Comparison of ENCODE assay signal across 8 cellular contexts in the genomic region with DNA sequence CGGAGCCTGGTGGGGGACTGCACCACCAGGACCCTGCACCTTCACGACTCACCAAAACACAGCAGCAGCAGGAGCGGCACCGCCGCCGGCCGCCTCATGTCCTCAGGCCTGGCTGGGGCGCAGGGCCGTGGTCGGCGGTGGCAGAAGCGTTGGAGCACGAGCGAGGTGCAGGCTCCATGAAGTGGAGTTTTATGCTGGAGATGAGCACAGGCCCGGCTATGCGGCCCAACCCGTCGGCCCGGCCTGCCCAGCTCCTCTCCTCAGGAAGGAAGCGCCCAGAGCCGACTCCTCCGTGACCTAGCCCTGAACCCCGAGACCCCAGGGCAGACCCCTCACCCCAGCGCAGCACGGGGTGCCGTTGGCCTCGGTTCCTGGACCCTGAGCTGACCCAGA.
A peak's percentile ranks its signal among the peaks of the same experiment; 100 is the strongest.
DNase-seq lines count a peak whose midpoint lies in the region; ATAC-seq and TF ChIP-seq lines count a peak whose summit lies in the region.

A gene (minus strand): TSS at position 162 of the 393 bp plus-strand sequence. CDS start 64 bp downstream, at position 98.

- no peaks in the 10 kb centered on the region for H4K20me1 ChIP-seq in SU-DHL-6 (ENCODE audit: low read depth, low read length)

- no peaks in the 10 kb centered on the region for H3K9me2 ChIP-seq in SU-DHL-6 (replicated peaks; ENCODE audit: insufficient read depth, low read length)

- H3K36me3 ChIP-seq in SU-DHL-6 (ENCODE audit: low read length), result no peaks in the 10 kb centered on the region

- no peaks in the 10 kb centered on the region for H3K27me3 ChIP-seq in SU-DHL-6 (ENCODE audit: low read length)

- H3K4me3 ChIP-seq in GM08714 (ENCODE audit: low read length), result peak within 1 kb of the TSS; percentile 67; the same call in 1 of the 2 replicates
- peak within 1 kb of the TSS; percentile 57 for H3K4me3 ChIP-seq in SU-DHL-6 (ENCODE audit: insufficient read depth, low read length, poor library complexity, severe bottlenecking)
- peak within 1 kb of the TSS; percentile 56 for H3K4me3 ChIP-seq in fibroblast of pulmonary artery (replicated peaks; ENCODE audit: low read depth, low read length)
- peak within 1 kb of the TSS; percentile 51 for H3K4me3 ChIP-seq in retinal pigment epithelial cell (ENCODE audit: low read length)

- H2AFZ ChIP-seq in SU-DHL-6 (ENCODE audit: low read depth, low read length, severe bottlenecking), result peak within 1 kb of the TSS; percentile 81

- H3K4me2 ChIP-seq in SU-DHL-6 (ENCODE audit: low read depth, low read length, poor library complexity, severe bottlenecking), result peak within 1 kb of the TSS; percentile 84

- H3K27ac ChIP-seq in SU-DHL-6 (ENCODE audit: low read depth, low read length), result no peak within 1 kb of the TSS

- ATAC-seq in GM21526 (IDR thresholded peaks at IDR 0.05; ENCODE audit: low FRiP score, unreplicated experiment) (no peak), HG03460 (IDR thresholded peaks at IDR 0.05; ENCODE audit: unreplicated experiment) (no peak), HG02759 (IDR thresholded peaks at IDR 0.05; ENCODE audit: unreplicated experiment) (no peak), GM19397 (IDR thresholded peaks at IDR 0.05; ENCODE audit: unreplicated experiment) (no peak)

- H3K9ac ChIP-seq in SU-DHL-6 (ENCODE audit: low read length), result peak within 1 kb of the TSS; percentile 63

- TF ChIP-seq CTCF in SU-DHL-6 (IDR thresholded peaks at IDR 0.05; ENCODE audit: insufficient read depth, low read length, poor library complexity, severe bottlenecking) (no peak), fibroblast of pulmonary artery (IDR thresholded peaks at IDR 0.05; ENCODE audit: low read length, missing control alignments) (no peak), retinal pigment epithelial cell (conservative IDR thresholded peaks at IDR 0.05; ENCODE audit: low read depth, low read length) (no peak)

- no peaks in the 10 kb centered on the region for H3K9me3 ChIP-seq in SU-DHL-6 (ENCODE audit: insufficient read depth, low read length)

- no peak for DNase-seq in fibroblast of pulmonary artery (ENCODE audit: low read depth)
- DNase-seq in retinal pigment epithelial cell (ENCODE audit: low read depth), result no peak

- no peaks in the 10 kb centered on the region for H3F3A ChIP-seq in SU-DHL-6 (ENCODE audit: insufficient read depth)

- H3K79me2 ChIP-seq in SU-DHL-6 (ENCODE audit: insufficient read depth, low read length), result no peaks in the 10 kb centered on the region
